In genomic region chr10:124087672-124088634, GRCh38 we compare ENCODE assay signal across 14 cellular contexts.
DNase-seq lines count a peak whose midpoint lies in the region; ATAC-seq, FAIRE-seq and TF ChIP-seq lines count a peak whose summit lies in the region.
"Had no signal": no experiment of that assay in that cellular context is flagged by ENCODE, and none has a peak within 500 bp of the region (broad histone marks: within the 10 kb centered on the region; RNA-seq: fewer than 3 reads in every experiment).

No MANE protein-coding gene starts in this region.

- no peak for TF ChIP-seq CTCF in fibroblast of mammary gland (conservative IDR thresholded peaks at IDR 0.05; ENCODE audit: control insufficient read depth, insufficient read depth, low read depth, low read length)

- no peak overlapping the region for H3K4me3 ChIP-seq in fibroblast of mammary gland (ENCODE audit: control insufficient read depth, low read depth, low read length)
- H3K4me3 ChIP-seq: MG63, upper lobe of left lung had no signal

- FAIRE-seq in GM19239 (lab: Jason Lieb, UNC), result no peak

- DNase-seq in EL, result peak; percentile 13
- DNase-seq in NCI-H345 (lab: John Stamatoyannopoulos, UW), result peak; percentile 55
- DNase-seq in fibroblast of mammary gland (ENCODE audit: low read depth), result peak; percentile 71
- peak; percentile 84 for DNase-seq in putamen (ENCODE audit: low spot score)
- no peak for DNase-seq in NCI-H1930 (lab: John Stamatoyannopoulos, UW)
- DNase-seq in GM19239 (ENCODE audit: insufficient read length, low spot score), result no peak
- DNase-seq: activated CD4-positive, CD25-positive, alpha-beta regulatory T cell treated with anti-CD3 and anti-CD28 coated beads, Interleukin-2, amount 50 U/mL, for 72 hours; effector CD8-positive, alpha-beta T cell; MG63; nephron progenitor cell had no signal

- ATAC-seq in GM19328 (IDR thresholded peaks at IDR 0.05; ENCODE audit: unreplicated experiment) (no peak), GM21737 (IDR thresholded peaks at IDR 0.05; ENCODE audit: unreplicated experiment) (no peak)
- ATAC-seq: Right ventricle myocardium inferior had no signal

Comparison
In these comparisons a context has a peak if more than half of its experiments do, and no peak if none do; other contexts are left out.
1. DNase-seq: peak in EL (single experiment), NCI-H345 (single experiment), fibroblast of mammary gland (single experiment) and putamen (single experiment); none in NCI-H1930 (0 of 2) and GM19239 (single experiment).